Comparison of ENCODE assay signal across 1 cellular context in genomic region chr15:76058714-76059319, GRCh38.
TF ChIP-seq lines count a peak whose summit lies in the region.

No MANE protein-coding gene starts in this region.

TF ChIP-seq in HepG2, 621 proteins besides CTCF, POLR2A, EP300 and RAD21:
- TF ChIP-seq ZNF800 (CRISPR knock-in tag; IDR thresholded peaks at IDR 0.05) (peak; percentile 86; the same call in 1 of the 2 replicates), DMAP1 (CRISPR knock-in tag; IDR thresholded peaks at IDR 0.05) (no peak), ATF5 (CRISPR knock-in tag; IDR thresholded peaks at IDR 0.05; ENCODE audit: low read depth) (no peak), ZNF781 (CRISPR knock-in tag; IDR thresholded peaks at IDR 0.05; ENCODE audit: borderline replicate concordance, not compliant biosample characterization) (no peak), SP140L (CRISPR knock-in tag; IDR thresholded peaks at IDR 0.05; ENCODE audit: borderline replicate concordance) (no peak), ZNF362 (CRISPR knock-in tag; IDR thresholded peaks at IDR 0.05; ENCODE audit: borderline replicate concordance) (no peak), MLX (CRISPR knock-in tag; IDR thresholded peaks at IDR 0.05) (no peak), MZF1 (CRISPR knock-in tag; IDR thresholded peaks at IDR 0.05; ENCODE audit: borderline replicate concordance) (no peak), CBX1 (IDR thresholded peaks at IDR 0.05; ENCODE audit: low read depth) (no peak), MTF2 (CRISPR knock-in tag; IDR thresholded peaks at IDR 0.05; ENCODE audit: borderline replicate concordance) (no peak), ZBTB42 (CRISPR knock-in tag; IDR thresholded peaks at IDR 0.05) (no peak), ETS1 (CRISPR knock-in tag; IDR thresholded peaks at IDR 0.05) (no peak), PHF21A (CRISPR knock-in tag; IDR thresholded peaks at IDR 0.05) (0 out of 2 replicates have a peak, but pooled peaks have one; percentile 25), ZNF501 (CRISPR knock-in tag; IDR thresholded peaks at IDR 0.05) (no peak), MAX (IDR thresholded peaks at IDR 0.05) (peak; percentile 13; the same call in 1 of the 2 replicates), POGK (CRISPR knock-in tag; conservative IDR thresholded peaks at IDR 0.05) (no peak), U2AF2 (IDR thresholded peaks at IDR 0.05; ENCODE audit: low read depth, low read length) (no peak), KLF6 (CRISPR knock-in tag; IDR thresholded peaks at IDR 0.05) (no peak), ZMYM4 (CRISPR knock-in tag; IDR thresholded peaks at IDR 0.05) (no peak), LCORL (IDR thresholded peaks at IDR 0.05) (no peak), LCORL (CRISPR knock-in tag; IDR thresholded peaks at IDR 0.05) (no peak), ZBTB14 (CRISPR knock-in tag; IDR thresholded peaks at IDR 0.05) (no peak), TBX2 (CRISPR knock-in tag; IDR thresholded peaks at IDR 0.05; ENCODE audit: borderline replicate concordance) (0 out of 2 replicates have a peak, but pooled peaks have one; percentile 23), STAG1 (CRISPR knock-in tag; IDR thresholded peaks at IDR 0.05) (peak; percentile 72), MAZ (IDR thresholded peaks at IDR 0.05; ENCODE audit: borderline replicate concordance, low read depth, low read length) (no peak), MAZ (CRISPR knock-in tag; IDR thresholded peaks at IDR 0.05; ENCODE audit: low read depth) (no peak), ZNF20 (CRISPR knock-in tag; IDR thresholded peaks at IDR 0.05) (no peak), TIGD3 (CRISPR knock-in tag; IDR thresholded peaks at IDR 0.05; ENCODE audit: borderline replicate concordance) (no peak), ZNF580 (CRISPR knock-in tag; IDR thresholded peaks at IDR 0.05; ENCODE audit: borderline replicate concordance, low read depth) (no peak), ZNF282 (IDR thresholded peaks at IDR 0.05; ENCODE audit: partially characterized antibody) (no peak), HDAC1 (CRISPR knock-in tag; IDR thresholded peaks at IDR 0.05) (no peak)
